In the genomic region with DNA sequence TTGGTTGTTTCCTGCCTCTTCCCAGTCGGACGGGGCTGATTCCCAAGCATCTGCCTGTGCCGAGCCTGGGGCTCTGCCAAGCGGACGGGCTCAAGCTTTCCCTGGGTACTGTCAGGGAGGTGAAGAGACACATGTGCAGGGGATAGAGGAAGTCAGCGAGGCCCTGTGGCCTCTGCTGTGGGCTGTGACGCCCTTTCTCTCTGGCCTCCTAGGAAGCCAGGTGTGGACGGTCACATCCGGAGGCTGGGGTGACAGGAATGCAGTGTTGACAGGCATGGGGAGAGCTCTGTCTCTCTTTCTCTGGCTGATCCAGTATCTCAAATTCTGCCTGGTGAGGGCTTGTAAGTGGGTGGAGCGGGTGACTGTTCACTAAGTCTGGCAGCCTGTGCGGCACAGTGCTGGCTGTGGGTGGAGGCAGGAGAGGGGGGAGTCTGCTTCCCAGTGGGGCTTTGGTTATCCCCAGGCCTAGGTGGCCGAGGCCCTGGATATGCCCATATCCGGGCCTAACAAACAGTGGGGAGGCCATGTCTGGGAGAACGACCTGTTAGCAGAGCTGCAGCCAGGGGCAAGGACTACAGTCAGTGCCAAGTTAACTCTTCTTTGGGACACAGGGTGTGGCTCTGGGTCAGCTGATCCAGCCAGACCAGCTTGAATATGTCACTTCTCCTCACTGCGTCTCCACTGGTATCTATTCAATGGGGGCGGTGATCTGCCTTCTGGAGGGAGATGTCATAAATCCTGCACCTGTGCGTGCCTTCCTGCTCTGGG, we compare ENCODE assay signal across 10 cellular contexts. TPM values are rescaled to one million over a fixed set of nuclear protein-coding genes. Genes with fewer than 3 reads are reported as not detected.
A peak's percentile ranks its signal among the peaks of the same experiment; 100 is the strongest.
DNase-seq lines count a peak whose midpoint lies in the region; ATAC-seq, FAIRE-seq and TF ChIP-seq lines count a peak whose summit lies in the region.
"Had no signal": no experiment of that assay in that cellular context is flagged by ENCODE, and none has a peak within 500 bp of the region (broad histone marks: within the 10 kb centered on the region; RNA-seq: fewer than 3 reads in every experiment).

No MANE protein-coding gene starts in this region.

- H3K4me1 ChIP-seq in vagina = peaks cover 33% of the 10 kb centered on the region

- H3K9me3 Mint-ChIP-seq in immature natural killer cell = no peaks in the 10 kb centered on the region

- H3K27ac ChIP-seq in vagina = peak overlapping the region; percentile 53

- H3K27me3 Mint-ChIP-seq in immature natural killer cell (ENCODE audit: low read depth in 3 of 3) = peaks cover 0 to 6% (median 4%) of the 10 kb centered on the region in 3 donors

- TF ChIP-seq POLR2A in vagina (IDR thresholded peaks at IDR 0.05) = no peak

- DNase-seq in Right ventricle myocardium inferior (ENCODE audit: missing footprints) = peak; percentile 72
- no peak for DNase-seq in cardiac septum (ENCODE audit: low spot score)
- no peak for DNase-seq in bronchial epithelial cell (ENCODE audit: low read depth)
- no peak for DNase-seq in immature natural killer cell
- no peak for DNase-seq in vagina (ENCODE audit: extremely low spot score in 2 of 2)
- DNase-seq in DMS53 (lab: John Stamatoyannopoulos, UW) = no peak
- DNase-seq: central memory CD4-positive, alpha-beta T cell had no signal

- H3K4me1 Mint-ChIP-seq in immature natural killer cell = peaks cover 16 to 17% of the 10 kb centered on the region in 2 donors

- FAIRE-seq in bronchial epithelial cell (lab: Jason Lieb, UNC) = peak; percentile 79

- peaks cover 0 to 21% (median 0%) of the 10 kb centered on the region in 3 donors for H3K36me3 Mint-ChIP-seq in immature natural killer cell

- TF ChIP-seq CTCF in bronchial epithelial cell (IDR thresholded peaks at IDR 0.05; ENCODE audit: insufficient read depth, low read length, severe bottlenecking) = no peak
- TF ChIP-seq CTCF in vagina (IDR thresholded peaks at IDR 0.05) = no peak

- no peak overlapping the region for H3K4me3 ChIP-seq in bronchial epithelial cell (ENCODE audit: low read depth, low read length)
- no peak overlapping the region for H3K4me3 ChIP-seq in vagina
- H3K4me3 ChIP-seq: lung had no signal

- peak overlapping the region in 4 of 5 donors; percentile 44 to 82 (median 69) for H3K4me3 Mint-ChIP-seq in immature natural killer cell

- H3K27me3 ChIP-seq in bronchial epithelial cell (ENCODE audit: control insufficient read depth, insufficient read depth, low read length) (no peaks in the 10 kb centered on the region), vagina (no peaks in the 10 kb centered on the region)

- peak overlapping the region in 4 of 6 donors; percentile 17 to 77 (median 46) for H3K27ac Mint-ChIP-seq in immature natural killer cell

- no peaks in the 10 kb centered on the region for H3K9me3 ChIP-seq in vagina

- H3K36me3 ChIP-seq in bronchial epithelial cell (ENCODE audit: control insufficient read depth, insufficient read depth, low read length) (peaks cover 5% of the 10 kb centered on the region), vagina (peaks cover 0 to 18% of the 10 kb centered on the region in 2 donors)

- peak; percentile 69 for ATAC-seq in Right ventricle myocardium inferior
- no peak for ATAC-seq in HG03196 (IDR thresholded peaks at IDR 0.05; ENCODE audit: unreplicated experiment)
- no peak for ATAC-seq in GM18502 (IDR thresholded peaks at IDR 0.05; ENCODE audit: poor library complexity, unreplicated experiment)

- intact Hi-C loops in Right ventricle myocardium inferior (cut with DNase I) (no loop called here), cardiac septum (cut with DNase I) (no loop called here), vagina (cut with DNase I) (no loop called here)

RNA-seq across cellular contexts. Expression of a gene that starts 2.0 kb away (rescaled TPM):
- total RNA-seq in Right ventricle myocardium inferior (11.2 TPM), cardiac septum (50.2 TPM), bronchial epithelial cell (7.4 and 22.3 TPM in 2 replicates), vagina (27.5 TPM)
- 10 to 100 TPM; 10.7 to 16.1 (median 14.3) TPM for polyA plus RNA-seq in immature natural killer cell

RNA-seq across cellular contexts. Expression of a gene that starts 34.0 kb away (rescaled TPM):
- 58.4 TPM for total RNA-seq in Right ventricle myocardium inferior
- 33.5 TPM for total RNA-seq in cardiac septum
- 96.3 and 121 TPM in 2 replicates for total RNA-seq in bronchial epithelial cell
- 10 to 100 TPM; 56.0 to 97.5 (median 59.7) TPM for polyA plus RNA-seq in immature natural killer cell
- 126 TPM for total RNA-seq in vagina

RNA-seq across cellular contexts. Expression of a gene that starts 34.2 kb away (rescaled TPM):
- total RNA-seq in Right ventricle myocardium inferior (54.6 TPM), cardiac septum (29.7 TPM), bronchial epithelial cell (45.8 and 102 TPM in 2 replicates), vagina (50.8 TPM)
- polyA plus RNA-seq in immature natural killer cell = 10 to 100 TPM in 1 of 3 donors, 1 to 10 TPM in 2; 8.1 to 20.8 (median 8.4) TPM

RNA-seq across cellular contexts. Expression of a gene that starts 56.0 kb away (rescaled TPM):
- total RNA-seq in Right ventricle myocardium inferior = not detected
- not detected for total RNA-seq in cardiac septum
- not detected in 2 replicates for total RNA-seq in bronchial epithelial cell
- under 1 TPM in 2 of 3 donors, not detected in 1; 0.28 to 0.52 TPM for polyA plus RNA-seq in immature natural killer cell
- total RNA-seq in vagina = not detected
